ENCODE assay signal across 15 cellular contexts in genomic region chr3:45479627-45480026, GRCh38.
A peak's percentile ranks its signal among the peaks of the same experiment; 100 is the strongest.
DNase-seq lines count a peak whose midpoint lies in the region; ATAC-seq and TF ChIP-seq lines count a peak whose summit lies in the region.
"Had no signal": no experiment of that assay in that cellular context is flagged by ENCODE, and none has a peak within 500 bp of the region (broad histone marks: within the 10 kb centered on the region; RNA-seq: fewer than 3 reads in every experiment).

No MANE protein-coding gene starts in this region.

- H3K4me1 ChIP-seq in PC-3 (ENCODE audit: insufficient read depth, low read length) (peaks cover 14% of the 10 kb centered on the region), mesendoderm (ENCODE audit: control insufficient read depth, low read depth, low read length) (no peaks in the 10 kb centered on the region)

- no peak overlapping the region for H3K4ac ChIP-seq in mesendoderm (ENCODE audit: low read depth, low read length)

- no peaks in the 10 kb centered on the region for H3K9me3 ChIP-seq in PC-3 (ENCODE audit: low read length)

- ATAC-seq in PC-3 = peak; percentile 93
- ATAC-seq: left cardiac atrium; stimulated activated naive CD8-positive, alpha-beta T cell treated with anti-CD3 and anti-CD28 coated beads, Interleukin-15, amount 100 ng/mL, for 72 hours had no signal

- no peak overlapping the region for H3K56ac ChIP-seq in mesendoderm (ENCODE audit: low read length)

- H3K79me1 ChIP-seq in mesendoderm (ENCODE audit: low read length) = peaks cover 2% of the 10 kb centered on the region

- no TSS peak for BruUV-seq in PC-3 (replicated peaks; lab: Mats Ljungman, UMichigan)

- H3K4me3 Mint-ChIP-seq in type B pancreatic cell = no peak overlapping the region
- H3K4me3 Mint-ChIP-seq: activated CD4-positive, alpha-beta T cell treated with anti-CD3 and anti-CD28 coated beads, Interleukin-2, amount 10 ng/mL, durations not matched to agents 7 days and 5 days; activated naive CD4-positive, alpha-beta T cell treated with anti-CD3 and anti-CD28 coated beads, Interleukin-2, amount 10 ng/mL, durations not matched to agents 7 days and 5 days; stimulated activated naive CD8-positive, alpha-beta T cell treated with anti-CD3 and anti-CD28 coated beads, Interleukin-15, amount 100 ng/mL, for 72 hours had no signal

- no CpG with 5 or more reads among the region's 4 CpGs for WGBS in mesendoderm (ENCODE audit: extremely low coverage, insufficient coverage, low lambda C conversion rate)

- H3K4me1 Mint-ChIP-seq in type B pancreatic cell (ENCODE audit: unreplicated experiment) = no peaks in the 10 kb centered on the region
- H3K4me1 Mint-ChIP-seq: stimulated activated naive CD8-positive, alpha-beta T cell treated with anti-CD3 and anti-CD28 coated beads, Interleukin-15, amount 100 ng/mL, for 72 hours had no signal

- no peak overlapping the region for H4K8ac ChIP-seq in mesendoderm (ENCODE audit: low read depth, low read length)

- H3K27me3 ChIP-seq in PC-3 (ENCODE audit: low read length) (no peaks in the 10 kb centered on the region), mesendoderm (ENCODE audit: insufficient read depth, low read length, poor library complexity) (no peaks in the 10 kb centered on the region), H7 (ENCODE audit: control insufficient read depth, insufficient read depth, low read length) (no peaks in the 10 kb centered on the region)

- intact Hi-C loops in PC-3 (cut with micrococcal nuclease) = no loop called here

- CTCF ChIA-PET in PC-3 (lab: Charles Lee) = interaction anchor here (0.9 kb wide), 1 partner anchor 439 kb away, joined by 4 read pairs; no protein-coding TSS in a partner anchor

- no peak overlapping the region for H4K5ac ChIP-seq in mesendoderm (ENCODE audit: low read length)

- H4K20me1 ChIP-seq in PC-3 (ENCODE audit: low read length) = no peaks in the 10 kb centered on the region

- H3K27me3 Mint-ChIP-seq in type B pancreatic cell = no peaks in the 10 kb centered on the region
- H3K27me3 Mint-ChIP-seq: activated CD4-positive, alpha-beta T cell treated with anti-CD3 and anti-CD28 coated beads, Interleukin-2, amount 10 ng/mL, durations not matched to agents 7 days and 5 days; activated naive CD4-positive, alpha-beta T cell treated with anti-CD3 and anti-CD28 coated beads, Interleukin-2, amount 10 ng/mL, durations not matched to agents 7 days and 5 days; stimulated activated naive CD8-positive, alpha-beta T cell treated with anti-CD3 and anti-CD28 coated beads, Interleukin-15, amount 100 ng/mL, for 72 hours had no signal

- H3K79me2 ChIP-seq in PC-3 (ENCODE audit: low read length) (no peaks in the 10 kb centered on the region), mesendoderm (ENCODE audit: control insufficient read depth, insufficient read depth, low read length) (no peaks in the 10 kb centered on the region)

- no peak overlapping the region for H3K23ac ChIP-seq in mesendoderm (ENCODE audit: low read length)

- H3K27ac Mint-ChIP-seq in type B pancreatic cell = no peak overlapping the region
- H3K27ac Mint-ChIP-seq: activated CD4-positive, alpha-beta T cell treated with anti-CD3 and anti-CD28 coated beads, Interleukin-2, amount 10 ng/mL, durations not matched to agents 7 days and 5 days; activated naive CD4-positive, alpha-beta T cell treated with anti-CD3 and anti-CD28 coated beads, Interleukin-2, amount 10 ng/mL, durations not matched to agents 7 days and 5 days; stimulated activated naive CD8-positive, alpha-beta T cell treated with anti-CD3 and anti-CD28 coated beads, Interleukin-15, amount 100 ng/mL, for 72 hours had no signal

- H2BK15ac ChIP-seq in mesendoderm (replicated peaks; ENCODE audit: low read depth) = no peak overlapping the region

- peaks cover 20% of the 10 kb centered on the region for H3K36me3 Mint-ChIP-seq in type B pancreatic cell

- DNase-seq in AG10803 (ENCODE audit: low read depth) (peak; percentile 89), PC-3 (peak; percentile 78), dermis blood vessel endothelial cell (peak; percentile 36), mesendoderm (peak; percentile 51), HuH-7 (ENCODE audit: low spot score) (no peak), type B pancreatic cell (ENCODE audit: extremely low spot score, unreplicated experiment) (no peak), H7 (no peak), DMS79 treated with DMSO at 0.1 percent for 48 hours (lab: John Stamatoyannopoulos, UW) (no peak)
- DNase-seq: activated CD4-positive, alpha-beta T cell treated with anti-CD3 and anti-CD28 coated beads, Interleukin-2, amount 10 ng/mL, durations not matched to agents 7 days and 5 days; activated naive CD4-positive, alpha-beta T cell treated with anti-CD3 and anti-CD28 coated beads, Interleukin-2, amount 10 ng/mL, durations not matched to agents 7 days and 5 days; left cardiac atrium; NCI-H1105; NCI-H82; stimulated activated CD4-positive, alpha-beta T cell treated with anti-CD3 and anti-CD28 coated beads, Interleukin-2, amount 100 ng/mL, for 48 hours; stimulated activated naive CD8-positive, alpha-beta T cell treated with anti-CD3 and anti-CD28 coated beads, Interleukin-15, amount 100 ng/mL, for 72 hours had no signal

- H3K4me3 ChIP-seq in AG10803 (ENCODE audit: low read length) = no peak overlapping the region
- H3K4me3 ChIP-seq in PC-3 (ENCODE audit: low read length) = no peak overlapping the region
- H3K4me3 ChIP-seq in mesendoderm (ENCODE audit: low read length) = no peak overlapping the region
- H3K4me3 ChIP-seq in H7 (ENCODE audit: insufficient read depth, low read depth, low read length) = no peak overlapping the region

- no peak overlapping the region for H2BK120ac ChIP-seq in mesendoderm (ENCODE audit: low read depth, low read length)

- H3F3A ChIP-seq in PC-3 (ENCODE audit: low read length, unreplicated experiment) = no peaks in the 10 kb centered on the region

- POLR2A ChIA-PET in PC-3 (lab: Charles Lee; ENCODE audit: unreplicated experiment) = interaction anchor here (0.6 kb wide), 1 partner anchor 296 kb away, joined by 4 read pairs; no protein-coding TSS in a partner anchor

- no peaks in the 10 kb centered on the region for H3K9me3 Mint-ChIP-seq in type B pancreatic cell

- no peak overlapping the region for H2AFZ ChIP-seq in PC-3 (ENCODE audit: low read length)

- H2AK5ac ChIP-seq in mesendoderm (ENCODE audit: low read length) = no peak overlapping the region

- no peak overlapping the region for H3K9ac ChIP-seq in PC-3 (ENCODE audit: low read length)
- H3K9ac ChIP-seq in mesendoderm (ENCODE audit: low read length) = no peak overlapping the region

- no peaks in the 10 kb centered on the region for H3K9me2 ChIP-seq in PC-3 (replicated peaks; ENCODE audit: low read length)

- no peak for TF ChIP-seq CTCF in AG10803 (conservative IDR thresholded peaks at IDR 0.05; ENCODE audit: low read length)
- no peak for TF ChIP-seq CTCF in PC-3 (conservative IDR thresholded peaks at IDR 0.05; ENCODE audit: low read depth, low read length)
- TF ChIP-seq CTCF in type B pancreatic cell (conservative IDR thresholded peaks at IDR 0.05) = no peak

- H2BK5ac ChIP-seq in mesendoderm (ENCODE audit: low read length) = no peak overlapping the region

- H3K18ac ChIP-seq in mesendoderm (ENCODE audit: low read length) = no peak overlapping the region

- H3K27ac ChIP-seq in PC-3 (ENCODE audit: low read length) (no peak overlapping the region), mesendoderm (ENCODE audit: low read depth, low read length) (no peak overlapping the region)

- H3K4me2 ChIP-seq in PC-3 (ENCODE audit: low read length) = peak overlapping the region; percentile 17; the same call in 1 of the 2 replicates
- H3K4me2 ChIP-seq in mesendoderm (ENCODE audit: low read length) = no peak overlapping the region

- H3K36me3 ChIP-seq in PC-3 (ENCODE audit: low read depth, low read length) = peaks cover 19% of the 10 kb centered on the region
- no peaks in the 10 kb centered on the region for H3K36me3 ChIP-seq in mesendoderm (ENCODE audit: control insufficient read depth, insufficient read depth, low read length)
- peaks cover 6% of the 10 kb centered on the region for H3K36me3 ChIP-seq in H7 (replicated peaks; ENCODE audit: control insufficient read depth, insufficient read depth, low read length)

Comparison
In these comparisons a context has a peak if more than half of its experiments do, and no peak if none do; other contexts are left out.
1. DNase-seq: peak in AG10803 (single experiment), PC-3 (single experiment), dermis blood vessel endothelial cell (single experiment) and mesendoderm (single experiment); none in HuH-7 (single experiment), type B pancreatic cell (single experiment), H7 (single experiment) and DMS79 treated with DMSO at 0.1 percent for 48 hours (single experiment).